ENCODE assay signal across 9 cellular contexts in genomic region chr18:50009772-50010171, GRCh38.
DNase-seq lines count a peak whose midpoint lies in the region; ATAC-seq and TF ChIP-seq lines count a peak whose summit lies in the region.
"Had no signal": no experiment of that assay in that cellular context is flagged by ENCODE, and none has a peak within 500 bp of the region (broad histone marks: within the 10 kb centered on the region; RNA-seq: fewer than 3 reads in every experiment).

No MANE protein-coding gene starts in this region.

- in situ Hi-C loops in KBM-7 (cut with MboI; ENCODE audit: low pct_unique_long_range_greater_than_20kb, low sequenced_read_pairs) (no loop called here), Panc1 (cut with HindIII; ENCODE audit: low pct_unique_long_range_greater_than_20kb, low sequenced_read_pairs) (no loop called here)

- no peaks in the 10 kb centered on the region for H3K79me2 ChIP-seq in smooth muscle cell (ENCODE audit: low read depth)

- TF ChIP-seq CTCF in Panc1 (IDR thresholded peaks at IDR 0.05) (peak; percentile 51), smooth muscle cell (IDR thresholded peaks at IDR 0.05; ENCODE audit: borderline replicate concordance, insufficient read depth, poor library complexity, severe bottlenecking) (peak; percentile 47)

- H3K9ac ChIP-seq in smooth muscle cell (ENCODE audit: low read depth): no peak overlapping the region

- no peak overlapping the region for H2AFZ ChIP-seq in smooth muscle cell (ENCODE audit: low read depth)

- H3K4me3 ChIP-seq in Panc1 (ENCODE audit: low read depth in 2 of 2, low read length in 2 of 2): no peak overlapping the region
- H3K4me3 ChIP-seq in smooth muscle cell: no peak overlapping the region
- H3K4me3 ChIP-seq: SJSA1 had no signal

- intact Hi-C loops in Panc1 (cut with micrococcal nuclease; ENCODE audit: unreplicated experiment): loop anchor here (10.0 kb wide), 1 partner anchor 185 kb away; the partner anchor contains the start of gene MYO5B
- intact Hi-C loops in left ventricle myocardium superior (cut with micrococcal nuclease): no loop called here

- H3K36me3 ChIP-seq in Panc1 (ENCODE audit: control insufficient read depth, insufficient read depth, low read length) (no peaks in the 10 kb centered on the region), smooth muscle cell (ENCODE audit: low read depth) (no peaks in the 10 kb centered on the region)
- H3K36me3 ChIP-seq: SJSA1 had no signal

- no peak overlapping the region for H3K4me2 ChIP-seq in smooth muscle cell

- H4K20me1 ChIP-seq in smooth muscle cell (ENCODE audit: low read depth): no peaks in the 10 kb centered on the region

- no peaks in the 10 kb centered on the region for H3F3A ChIP-seq in smooth muscle cell (ENCODE audit: low read depth)

- DNase-seq in D341Med (ENCODE audit: low spot score) (peak; percentile 80), KBM-7 (peak; percentile 58), Panc1 (ENCODE audit: low read depth, low spot score) (peak; percentile 22), left ventricle myocardium superior (no peak), smooth muscle cell (lab: John Stamatoyannopoulos, UW; ENCODE audit: unreplicated experiment) (no peak)
- peak; percentile 18 for DNase-seq in activated naive CD4-positive, alpha-beta T cell treated with anti-CD3 and anti-CD28 coated beads, Interleukin-2, amount 50 U/mL, for 16 hours

- CTCF ChIA-PET in Panc1 (lab: Charles Lee): no interaction called here

- H3K4me1 ChIP-seq in Panc1 (ENCODE audit: control insufficient read depth, insufficient read depth, low read length) (no peaks in the 10 kb centered on the region), smooth muscle cell (ENCODE audit: low read depth) (no peaks in the 10 kb centered on the region)
- H3K4me1 ChIP-seq: SJSA1 had no signal

- no peaks in the 10 kb centered on the region for H3K9me3 ChIP-seq in Panc1 (ENCODE audit: control insufficient read depth, insufficient read depth, low read depth, low read length)
- H3K9me3 ChIP-seq in smooth muscle cell (replicated peaks; ENCODE audit: low read depth): no peaks in the 10 kb centered on the region
- H3K9me3 ChIP-seq: SJSA1 had no signal

- H3K27ac ChIP-seq in Panc1 (ENCODE audit: low read length) (no peak overlapping the region), smooth muscle cell (ENCODE audit: low read depth) (no peak overlapping the region)
- H3K27ac ChIP-seq: SJSA1 had no signal

- ATAC-seq in GM21447 (IDR thresholded peaks at IDR 0.05; ENCODE audit: unreplicated experiment) (peak; percentile 88), Panc1 (peak; percentile 94), left ventricle myocardium superior (peak; percentile 87), GM18858 (IDR thresholded peaks at IDR 0.05; ENCODE audit: unreplicated experiment) (no peak)

- no TSS peak for BruUV-seq in Panc1 (replicated peaks; lab: Mats Ljungman, UMichigan)

- H3K27me3 ChIP-seq in Panc1 (ENCODE audit: control insufficient read depth, insufficient read depth, low read length): peaks cover 4% of the 10 kb centered on the region; the same call in 1 of the 2 replicates
- no peaks in the 10 kb centered on the region for H3K27me3 ChIP-seq in smooth muscle cell (ENCODE audit: low read depth)

- 96% methylated on average over 1 of the region's 1 CpG for WGBS in smooth muscle cell (ENCODE audit: low lambda C conversion rate)

- POLR2A ChIA-PET in Panc1 (lab: Charles Lee): no interaction called here

Comparison
In these comparisons a context has a peak if more than half of its experiments do, and no peak if none do; other contexts are left out.
1. DNase-seq: peak in D341Med (single experiment), KBM-7 (single experiment), Panc1 (single experiment) and activated naive CD4-positive, alpha-beta T cell treated with anti-CD3 and anti-CD28 coated beads, Interleukin-2, amount 50 U/mL, for 16 hours (single experiment); none in left ventricle myocardium superior (single experiment) and smooth muscle cell (single experiment).